In genomic region chr15:32366492-32366891, GRCh38 we compare ENCODE assay signal across 7 cellular contexts. TPM values are rescaled to one million over a fixed set of nuclear protein-coding genes. Genes with fewer than 3 reads are reported as not detected.
"Had no signal": no experiment of that assay in that cellular context is flagged by ENCODE, and none has a peak within 500 bp of the region (broad histone marks: within the 10 kb centered on the region; RNA-seq: fewer than 3 reads in every experiment).

No MANE protein-coding gene starts in this region.

RNA-seq across cellular contexts. Expression of gene GOLGA8K, which starts 36.6 kb away (rescaled TPM):
- total RNA-seq: esophagus mucosa, gastrocnemius medialis, kidney epithelial cell, left colon, lung microvascular endothelial cell, myocyte had no signal
- polyA plus RNA-seq: keratinocyte had no signal
